ENCODE assay signal across 28 cellular contexts in genomic region chr5:180358694-180359093, GRCh38.
"Had no signal": no experiment of that assay in that cellular context is flagged by ENCODE, and none has a peak within 500 bp of the region (broad histone marks: within the 10 kb centered on the region; RNA-seq: fewer than 3 reads in every experiment).

No MANE protein-coding gene starts in this region.

- ATAC-seq: effector memory CD8-positive, alpha-beta T cell; esophagus mucosa; foreskin keratinocyte; gastrocnemius medialis; gastroesophageal sphincter; heart left ventricle; heart right ventricle had no signal

- H3K27ac ChIP-seq: colonic mucosa, coronary artery, dorsolateral prefrontal cortex, epithelial cell of prostate, esophagus muscularis mucosa, esophagus squamous epithelium, foreskin keratinocyte, gastrocnemius medialis, gastroesophageal sphincter, heart left ventricle, heart right ventricle had no signal

- H3K36me3 ChIP-seq: colonic mucosa, esophagus muscularis mucosa, esophagus squamous epithelium, gastrocnemius medialis, gastroesophageal sphincter, heart left ventricle, heart right ventricle had no signal

- H3K4me1 ChIP-seq: foreskin keratinocyte had no signal

- H3K27me3 ChIP-seq: dorsolateral prefrontal cortex had no signal

- FAIRE-seq: colon, endometrium, endothelial cell of umbilical vein, frontal cortex had no signal

- DNase-seq: colonic mucosa; cortex of kidney; dermis blood vessel endothelial cell; dorsolateral prefrontal cortex; effector CD4-positive, alpha-beta T cell; effector CD8-positive, alpha-beta T cell; effector memory CD4-positive, alpha-beta T cell; effector memory CD8-positive, alpha-beta T cell; endodermal cell; erythroblast; esophagus squamous epithelium; foreskin fibroblast; foreskin keratinocyte; foreskin melanocyte; gastrocnemius medialis; glutamatergic neuron; head of caudate nucleus; heart left ventricle; heart right ventricle had no signal

- H3K9me3 ChIP-seq: colonic mucosa, esophagus muscularis mucosa, esophagus squamous epithelium, gastrocnemius medialis, gastroesophageal sphincter, heart left ventricle, heart right ventricle had no signal

- H3K4me3 ChIP-seq: colonic mucosa, coronary artery, dorsolateral prefrontal cortex, esophagus muscularis mucosa, esophagus squamous epithelium, gastrocnemius medialis, gastroesophageal sphincter, heart left ventricle, heart right ventricle had no signal
